ENCODE assay signal across 1 cellular context in genomic region chr3:123803521-123803920, GRCh38.
TF ChIP-seq lines count a peak whose summit lies in the region.

No MANE protein-coding gene starts in this region.

TF ChIP-seq in IMR-90, 13 proteins besides CTCF, POLR2A, EP300 and RAD21 (continued from another document):
- no peak for TF ChIP-seq CEBPB (IDR thresholded peaks at IDR 0.05; ENCODE audit: low read depth, low read length)
- TF ChIP-seq MXI1 (IDR thresholded peaks at IDR 0.05; ENCODE audit: borderline replicate concordance, low read depth, low read length): no peak
